In the genomic region with DNA sequence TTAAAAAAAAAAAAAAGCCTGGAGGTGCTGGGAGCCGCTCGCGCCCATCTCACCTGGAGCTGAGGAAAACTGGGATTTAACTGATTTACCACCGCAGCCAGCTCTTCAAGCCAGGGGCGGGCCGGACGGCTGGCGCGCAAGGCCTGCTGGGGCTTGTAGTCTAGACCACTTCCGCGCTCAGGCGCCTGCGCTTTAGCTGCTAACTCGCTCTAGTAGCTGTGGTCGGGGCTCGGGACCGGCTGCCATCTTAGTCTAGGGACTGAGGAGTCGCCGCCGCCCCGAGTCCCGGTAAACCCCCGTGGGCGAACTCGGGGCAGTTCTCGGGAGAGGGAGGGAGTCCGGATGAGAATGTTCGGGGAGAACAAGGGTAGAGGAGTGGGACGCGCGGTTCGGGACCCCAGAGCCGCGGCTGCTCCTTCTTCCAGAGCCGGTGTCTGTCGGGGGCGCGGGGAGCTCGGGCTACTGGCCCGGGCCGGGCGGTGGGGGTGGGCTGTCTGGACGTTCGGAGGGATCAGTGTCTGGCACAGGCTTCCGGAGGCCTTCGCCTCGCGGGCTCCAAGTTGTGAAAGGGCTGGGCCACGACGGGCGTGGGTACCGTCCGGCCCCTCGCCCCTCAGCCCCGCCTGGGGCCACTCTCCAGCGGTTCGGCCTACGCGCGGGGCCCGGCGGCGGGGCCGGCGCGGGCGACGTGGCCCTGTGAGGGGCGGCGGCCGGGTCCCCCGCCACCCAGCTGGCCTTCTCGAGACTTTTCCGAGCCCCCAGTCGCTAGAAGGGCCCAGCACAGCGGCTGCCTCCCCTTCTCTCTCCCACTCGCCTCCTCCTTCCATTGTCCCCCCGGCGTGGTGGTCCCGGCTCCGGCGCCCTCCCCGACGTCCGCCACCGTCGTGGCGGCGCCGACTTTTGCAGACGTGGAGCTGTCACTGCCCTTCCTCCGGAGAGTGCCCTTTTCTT, we compare ENCODE assay signal across 8 cellular contexts. TPM values are rescaled to one million over a fixed set of nuclear protein-coding genes. Genes with fewer than 3 reads are reported as not detected.
A peak's percentile ranks its signal among the peaks of the same experiment; 100 is the strongest.
DNase-seq lines count a peak whose midpoint lies in the region; ATAC-seq and TF ChIP-seq lines count a peak whose summit lies in the region.

A gene (plus strand): TSS at position 212 of the 951 bp plus-strand sequence. CDS start 30,539 bp downstream, outside the sequence.

- ATAC-seq in HG02798 (IDR thresholded peaks at IDR 0.05; ENCODE audit: poor library complexity, unreplicated experiment) = peak; percentile 95
- ATAC-seq in heart left ventricle = peak; percentile 100
- ATAC-seq in upper lobe of left lung (ENCODE audit: low FRiP score in 2 of 2) = peak; percentile 99 to 100

- H3K27me3 ChIP-seq in heart left ventricle (no peaks in the 10 kb centered on the region), upper lobe of left lung (no peaks in the 10 kb centered on the region)

- H3K36me3 ChIP-seq in heart left ventricle (peaks cover 0 to 6% (median 0%) of the 10 kb centered on the region in 9 donors), upper lobe of left lung (no peaks in the 10 kb centered on the region)

- peak; percentile 88 for DNase-seq in NCI-H1436 (lab: John Stamatoyannopoulos, UW)
- DNase-seq in T follicular helper cell (ENCODE audit: low read depth) = peak; percentile 87
- DNase-seq in heart left ventricle = peak; percentile 95 to 98 (median 97)
- peak; percentile 94 to 99 (median 96) for DNase-seq in posterior cingulate gyrus
- DNase-seq in upper lobe of left lung = peak; percentile 97 to 98

- TF ChIP-seq EP300 in upper lobe of left lung (IDR thresholded peaks at IDR 0.05) = no peak

- H3K4me3 ChIP-seq in GM12875 (ENCODE audit: low read depth, low read length) (peak within 1 kb of the TSS; percentile 74), heart left ventricle (peak within 1 kb of the TSS; percentile 77 to 99 (median 94)), upper lobe of left lung (peak within 1 kb of the TSS; percentile 82 to 97 (median 88))

- peaks cover 2 to 50% (median 34%) of the 10 kb centered on the region in 12 donors for H3K4me1 ChIP-seq in heart left ventricle
- H3K4me1 ChIP-seq in upper lobe of left lung = peaks cover 37 to 54% (median 42%) of the 10 kb centered on the region in 4 donors

- TF ChIP-seq CTCF in GM12875 (IDR thresholded peaks at IDR 0.05; ENCODE audit: borderline replicate concordance, insufficient read depth, low read depth, low read length) (no peak), heart left ventricle (IDR thresholded peaks at IDR 0.05) (peak in 1 of 12 donors; percentile 6), upper lobe of left lung (IDR thresholded peaks at IDR 0.05) (peak in 1 of 6 experiments; percentile 14)

- TF ChIP-seq POLR2A in heart left ventricle (IDR thresholded peaks at IDR 0.05) (peak; percentile 69 to 92), upper lobe of left lung (IDR thresholded peaks at IDR 0.05) (peak in 3 of 4 donors; percentile 91 to 94 (median 93))

- H3K9me3 ChIP-seq in heart left ventricle (no peaks in the 10 kb centered on the region), upper lobe of left lung (no peaks in the 10 kb centered on the region)

- H3K27ac ChIP-seq in adipose tissue (ENCODE audit: low read depth, low read length) (peak within 1 kb of the TSS; percentile 38), heart left ventricle (peak within 1 kb of the TSS; percentile 89 to 98 (median 94)), upper lobe of left lung (peak within 1 kb of the TSS; percentile 98 to 99 (median 98))

- WGBS in adipose tissue, 3 donors = 0 to 1% (median 1%) methylated on average over 77 to 89 of the region's 92 CpGs
- 0 to 1% (median 0%) methylated on average over 60 to 92 of the region's 92 CpGs for WGBS in heart left ventricle, 4 donors
- 0% methylated on average over 39 to 55 of the region's 92 CpGs for WGBS in upper lobe of left lung, 2 donors

- intact Hi-C loops in heart left ventricle (cut with DNase I) (loop anchor here in 1 of 10 donors (5.0 kb wide), 1 partner anchor 61 kb away; a partner anchor contains a TSS), posterior cingulate gyrus (cut with DNase I) (loop anchor here (2.0 kb wide), 1 partner anchor 61 kb away; a partner anchor contains a TSS)

RNA-seq across cellular contexts. Expression of the gene that starts here (rescaled TPM):
- polyA plus RNA-seq in adipose tissue (10 to 100 TPM in 2 of 3 donors, 1 to 10 TPM in 1; 8.3 to 13.3 (median 12.1) TPM), heart left ventricle (10 to 100 TPM in 1 of 2 donors, 1 to 10 TPM in 1; 6.0 to 21.8 TPM)
- total RNA-seq in heart left ventricle (10 to 100 TPM; 36.4 to 49.0 (median 40.3) TPM), upper lobe of left lung (10 to 100 TPM; 26.6 to 57.2 (median 45.5) TPM)

Comparison
In these comparisons a context has a peak if more than half of its experiments do, and no peak if none do; other contexts are left out.
1. Peak in every context shown above with its lines: DNase-seq, ATAC-seq, H3K4me3 ChIP-seq and H3K27ac ChIP-seq.
2. H3K27ac ChIP-seq: peak in every context shown above with its lines; median percentile 98 in upper lobe of left lung; 94 in heart left ventricle; 38 in adipose tissue.